ENCODE assay signal across 26 cellular contexts in the genomic region with DNA sequence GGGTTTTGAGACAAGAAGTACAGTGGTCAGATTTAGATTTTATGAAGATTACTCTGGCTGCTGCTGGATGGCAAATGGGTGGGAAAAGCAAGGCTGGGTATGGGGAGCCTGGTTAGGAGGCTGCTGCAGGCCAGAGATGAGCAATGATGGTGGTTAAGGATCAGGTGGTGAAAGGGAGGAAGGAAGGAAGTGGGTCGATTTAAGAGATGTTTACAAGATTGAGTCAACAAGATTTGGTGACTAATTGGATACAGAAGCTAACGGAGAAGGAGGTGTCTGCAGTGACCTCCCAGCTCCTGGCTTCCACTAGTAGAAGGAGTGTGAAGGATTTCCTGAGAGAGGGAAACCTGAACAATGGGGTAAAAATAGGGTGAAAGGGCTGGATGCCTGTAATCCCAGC. TPM values are rescaled to one million over a fixed set of nuclear protein-coding genes. Genes with fewer than 3 reads are reported as not detected.
DNase-seq lines count a peak whose midpoint lies in the region; ATAC-seq, FAIRE-seq and TF ChIP-seq lines count a peak whose summit lies in the region.
"Had no signal": no experiment of that assay in that cellular context is flagged by ENCODE, and none has a peak within 500 bp of the region (broad histone marks: within the 10 kb centered on the region; RNA-seq: fewer than 3 reads in every experiment).

No MANE protein-coding gene starts in this region.

- WGBS in A549 (ENCODE audit: missing lambda C conversion rate) = 9% methylated on average over 2 of the region's 2 CpGs

- no peak overlapping the region; a peak in 1 of 6 replicates for H3K27ac ChIP-seq in A549
- H3K27ac ChIP-seq in HEK293 (ENCODE audit: extremely low read depth, low read depth, low read length) = no peak overlapping the region
- H3K27ac ChIP-seq in upper lobe of right lung = no peak overlapping the region
- H3K27ac ChIP-seq: heart left ventricle, right atrium auricular region, spleen, stomach, tibial nerve had no signal

- TF ChIP-seq EP300 in A549 (IDR thresholded peaks at IDR 0.05) = no peak

- H3K9me3 ChIP-seq in A549 (no peaks in the 10 kb centered on the region), HEK293 (ENCODE audit: control insufficient read depth, insufficient read depth, low read depth, low read length) (no peaks in the 10 kb centered on the region), upper lobe of right lung (no peaks in the 10 kb centered on the region)

- POLR2A ChIA-PET in A549 (lab: Yijun Ruan, JAX) = no interaction called here
- POLR2A ChIA-PET in HEK293 (lab: Yijun Ruan, JAX) = no interaction called here

- TF ChIP-seq RAD21 in A549 (conservative IDR thresholded peaks at IDR 0.05 in 1 of 2, IDR thresholded peaks at IDR 0.05 in 1 of 2) = no peak

- H3K4me2 ChIP-seq in A549 = peak overlapping the region; percentile 12; the same call in 2 of the 3 replicates

- H3K27me3 ChIP-seq in upper lobe of right lung = peaks cover 4% of the 10 kb centered on the region
- H3K27me3 ChIP-seq: right atrium auricular region, tibial nerve had no signal

- H3K4me3 ChIP-seq in A549 (no peak overlapping the region), HEK293 (ENCODE audit: low read depth, low read length) (no peak overlapping the region), epithelial cell of esophagus (ENCODE audit: low read length) (no peak overlapping the region), upper lobe of right lung (no peak overlapping the region)
- H3K4me3 ChIP-seq: heart left ventricle, right atrium auricular region, spleen, stomach, tibial nerve had no signal

- intact Hi-C loops in upper lobe of right lung (cut with DNase I) (no loop called here), Right ventricle myocardium inferior (cut with DNase I) (no loop called here)

- no peak for TF ChIP-seq POLR2A in A549 (IDR thresholded peaks at IDR 0.05; ENCODE audit: low read length)

- CTCF ChIA-PET in A549 (lab: Yijun Ruan, JAX) (interaction anchor here (1.1 to 1.9 kb wide), 3 partner anchors 24 to 247 kb away, joined by 3 to 5 read pairs (median 3); no protein-coding TSS in a partner anchor), HEK293 (lab: Yijun Ruan, JAX) (interaction anchor here (2.5 kb wide), 1 partner anchor 24 kb away, joined by 8 read pairs; no protein-coding TSS in a partner anchor)

- TF ChIP-seq CTCF in A549 (IDR thresholded peaks at IDR 0.05) (no peak), HEK293 (tag by site-specific recombination; IDR thresholded peaks at IDR 0.05) (no peak), epithelial cell of esophagus (IDR thresholded peaks at IDR 0.05; ENCODE audit: insufficient read depth, low read depth, low read length, missing control alignments) (no peak), upper lobe of right lung (IDR thresholded peaks at IDR 0.05) (no peak)

- peak; percentile 24 to 61; a peak in 3 of 6 replicates for ATAC-seq in A549
- ATAC-seq in upper lobe of right lung = no peak
- ATAC-seq in Right ventricle myocardium inferior = no peak
- no peak for ATAC-seq in HG03432 (IDR thresholded peaks at IDR 0.05; ENCODE audit: unreplicated experiment)
- ATAC-seq: heart left ventricle; left lobe of liver; naive thymus-derived CD8-positive, alpha-beta T cell had no signal

- H3K36me3 ChIP-seq in HEK293 (ENCODE audit: control insufficient read depth in 2 of 2, insufficient read depth in 1 of 2, low read length in 2 of 2) = no peaks in the 10 kb centered on the region
- no peaks in the 10 kb centered on the region for H3K36me3 ChIP-seq in upper lobe of right lung
- H3K36me3 ChIP-seq: heart left ventricle, right atrium auricular region, spleen, stomach, tibial nerve had no signal

- H3K4me1 ChIP-seq in A549 (peaks cover 15% of the 10 kb centered on the region; the same call in 2 of the 3 replicates), HEK293 (ENCODE audit: control insufficient read depth, insufficient read depth, low read length) (0 out of 2 replicates have a peak, but pooled peaks cover 2% of the 10 kb centered on the region), upper lobe of right lung (no peaks in the 10 kb centered on the region)
- H3K4me1 ChIP-seq: heart left ventricle, right atrium auricular region, spleen, stomach, tibial nerve had no signal

- no peak for FAIRE-seq in A549 (lab: Jason Lieb, UNC)
- FAIRE-seq: H54 had no signal

- peak in 1 of 2 experiments; percentile 61 for DNase-seq in A549 (ENCODE audit: low read depth in 1 of 2, low spot score in 1 of 2)
- DNase-seq in NOMO-1 treated with dmso at 0.1 percent for 144 hours (lab: John Stamatoyannopoulos, UW; ENCODE audit: unreplicated experiment) = peak; percentile 25
- DNase-seq in epithelial cell of esophagus (ENCODE audit: low read depth) = peak; percentile 49
- no peak for DNase-seq in upper lobe of right lung
- DNase-seq in inferior parietal cortex (ENCODE audit: extremely low spot score) = no peak
- no peak for DNase-seq in Right ventricle myocardium inferior (ENCODE audit: missing footprints)
- DNase-seq: activated CD4-positive, alpha-beta T cell treated with anti-CD3 and anti-CD28 coated beads for 48 hours; activated naive CD4-positive, alpha-beta T cell treated with anti-CD3 and anti-CD28 coated beads, Interleukin-2, amount 50 U/mL, for 16 hours; anterior cingulate cortex; C1 segment of cervical spinal cord; Calu3; central memory CD4-positive, alpha-beta T cell; heart left ventricle; KG1; naive thymus-derived CD8-positive, alpha-beta T cell; NCI-H1092 treated with DMSO at 0.1 percent for 48 hours; NCI-H2029 treated with DMSO at 0.1 percent for 48 hours; NK-92 treated with Interleukin-12 subunit alpha and Interleukin-12 subunit beta, amount 100 ng/mL, for 24 hours; stomach had no signal

TF ChIP-seq in A549, 52 proteins besides CTCF, POLR2A, EP300 and RAD21:
- TF ChIP-seq MAZ (IDR thresholded peaks at IDR 0.05; ENCODE audit: borderline replicate concordance, low read depth, low read length) (no peak), GATA3 (IDR thresholded peaks at IDR 0.05; ENCODE audit: borderline replicate concordance) (peak; percentile 68; the same call in 1 of the 2 replicates)

TF ChIP-seq in HEK293, 187 proteins besides CTCF, POLR2A, EP300 and RAD21:
- TF ChIP-seq ZNF211 (tag by site-specific recombination; IDR thresholded peaks at IDR 0.05; ENCODE audit: low read depth) = no peak
- TF ChIP-seq WT1 (tag by site-specific recombination; IDR thresholded peaks at IDR 0.05) = 0 out of 2 replicates have a peak, but pooled peaks have one; percentile 27
- TF ChIP-seq, protein P1, sequence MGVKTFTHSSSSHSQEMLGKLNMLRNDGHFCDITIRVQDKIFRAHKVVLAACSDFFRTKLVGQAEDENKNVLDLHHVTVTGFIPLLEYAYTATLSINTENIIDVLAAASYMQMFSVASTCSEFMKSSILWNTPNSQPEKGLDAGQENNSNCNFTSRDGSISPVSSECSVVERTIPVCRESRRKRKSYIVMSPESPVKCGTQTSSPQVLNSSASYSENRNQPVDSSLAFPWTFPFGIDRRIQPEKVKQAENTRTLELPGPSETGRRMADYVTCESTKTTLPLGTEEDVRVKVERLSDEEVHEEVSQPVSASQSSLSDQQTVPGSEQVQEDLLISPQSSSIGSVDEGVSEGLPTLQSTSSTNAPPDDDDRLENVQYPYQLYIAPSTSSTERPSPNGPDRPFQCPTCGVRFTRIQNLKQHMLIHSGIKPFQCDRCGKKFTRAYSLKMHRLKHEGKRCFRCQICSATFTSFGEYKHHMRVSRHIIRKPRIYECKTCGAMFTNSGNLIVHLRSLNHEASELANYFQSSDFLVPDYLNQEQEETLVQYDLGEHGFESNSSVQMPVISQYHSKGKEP (tag by site-specific recombination; IDR thresholded peaks at IDR 0.05) = no peak
- no peak for TF ChIP-seq ZNF510 (tag by site-specific recombination; IDR thresholded peaks at IDR 0.05; ENCODE audit: insufficient replicate concordance)

RNA-seq across cellular contexts. Expression of a gene that starts 18.7 kb away (rescaled TPM):
- polyA plus RNA-seq in A549 (2011; rRNA removed) (0.39 and 0.62 TPM in 2 replicates), A549 (2017; fragmentation: RNase III; extraction: RNeasy Plus Mini Kit Qiagen cat#74134 plus additional on column Dnase treatment) (0.10 to 0.16 TPM (median 0.12 TPM) in 3 replicates)
- polyA plus RNA-seq in A549 (2012; cell fraction: cytosol; rRNA removed) = 0.11 and 0.19 TPM in 2 replicates
- 0.20 and 0.42 TPM in 2 replicates for polyA plus RNA-seq in A549 (2012; cell fraction: nucleus; rRNA removed)
- polyA minus RNA-seq in A549 (2011; rRNA and poly(A)+ RNA removed) = 1.6 and 2.3 TPM in 2 replicates
- total RNA-seq in upper lobe of right lung (4.9 TPM), Right ventricle myocardium inferior (0.11 TPM)
- total RNA-seq: Calu3; naive thymus-derived CD8-positive, alpha-beta T cell had no signal
- polyA plus RNA-seq: naive thymus-derived CD8-positive, alpha-beta T cell had no signal

Comparison
In these comparisons a context has a peak if more than half of its experiments do, and no peak if none do; other contexts are left out.
1. ATAC-seq: peak in A549 (2 of 2); none in upper lobe of right lung (single experiment), Right ventricle myocardium inferior (single experiment) and HG03432 (single experiment).
2. DNase-seq: peak in NOMO-1 treated with dmso at 0.1 percent for 144 hours (single experiment) and epithelial cell of esophagus (single experiment); none in upper lobe of right lung (single experiment), inferior parietal cortex (single experiment) and Right ventricle myocardium inferior (single experiment).